Comparison of ENCODE assay signal across 10 cellular contexts in the genomic region with DNA sequence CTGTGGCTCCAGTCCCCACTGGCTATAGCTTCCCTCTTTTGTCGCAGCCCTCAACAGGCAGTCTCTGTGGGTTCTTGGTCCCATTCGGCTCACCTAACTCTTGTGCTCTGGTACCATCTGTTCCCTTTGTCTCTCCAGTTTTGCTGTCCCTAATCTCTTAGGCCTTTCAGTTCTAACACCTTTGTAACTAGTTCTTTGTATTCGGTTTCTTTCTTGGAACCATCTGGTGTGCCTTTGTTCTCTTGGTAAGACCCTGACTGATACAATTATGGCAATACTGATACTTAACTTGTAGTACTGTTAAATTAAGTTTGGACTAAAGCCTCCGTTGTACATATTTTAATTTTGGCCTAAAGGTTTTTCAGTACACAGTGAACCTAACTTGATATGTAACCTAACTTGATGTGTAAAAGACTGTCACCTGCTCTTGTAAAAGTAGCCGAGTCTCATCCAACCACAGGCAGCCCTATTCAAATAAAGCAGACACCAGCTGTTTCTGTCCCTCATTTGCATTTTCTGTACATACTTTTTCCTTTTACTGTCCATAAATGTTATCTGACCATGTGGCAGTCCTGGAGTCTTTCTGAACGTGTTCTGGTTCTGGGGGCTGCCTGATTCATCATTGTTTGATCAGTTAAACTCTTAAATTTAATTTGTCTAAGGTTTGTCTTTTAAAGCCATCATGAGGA. TPM values are rescaled to one million over a fixed set of nuclear protein-coding genes. Genes with fewer than 3 reads are reported as not detected.
DNase-seq lines count a peak whose midpoint lies in the region; ATAC-seq and TF ChIP-seq lines count a peak whose summit lies in the region.
"Had no signal": no experiment of that assay in that cellular context is flagged by ENCODE, and none has a peak within 500 bp of the region (broad histone marks: within the 10 kb centered on the region; RNA-seq: fewer than 3 reads in every experiment).

No MANE protein-coding gene starts in this region.

- no peaks in the 10 kb centered on the region for H3K27me3 ChIP-seq in SJCRH30
- no peaks in the 10 kb centered on the region for H3K27me3 ChIP-seq in H7 (ENCODE audit: control insufficient read depth, insufficient read depth, low read length)
- no peaks in the 10 kb centered on the region for H3K27me3 ChIP-seq in body of pancreas

- H3K9me3 ChIP-seq in SJCRH30 (replicated peaks) (no peaks in the 10 kb centered on the region), body of pancreas (no peaks in the 10 kb centered on the region)

- H3K4me3 ChIP-seq in GM08714 (ENCODE audit: low read length) (peak overlapping the region; percentile 56; the same call in 1 of the 2 replicates), SJCRH30 (peak overlapping the region; percentile 18), H7 (ENCODE audit: insufficient read depth, low read depth, low read length) (no peak overlapping the region), body of pancreas (no peak overlapping the region)

- ATAC-seq in GM19351 (IDR thresholded peaks at IDR 0.05; ENCODE audit: unreplicated experiment) (peak; percentile 60), HG03066 (IDR thresholded peaks at IDR 0.05; ENCODE audit: low read depth, unreplicated experiment) (peak; percentile 54), body of pancreas (no peak)
- ATAC-seq: Panc1 had no signal

- H3K4me1 ChIP-seq in SJCRH30 (peaks cover 21% of the 10 kb centered on the region), body of pancreas (peaks cover 24% of the 10 kb centered on the region)

- intact Hi-C loops in body of pancreas (cut with DNase I), result no loop called here

- H3K36me3 ChIP-seq in SJCRH30, result no peaks in the 10 kb centered on the region
- H3K36me3 ChIP-seq in H7 (replicated peaks; ENCODE audit: control insufficient read depth, insufficient read depth, low read length), result no peaks in the 10 kb centered on the region
- no peaks in the 10 kb centered on the region for H3K36me3 ChIP-seq in body of pancreas (replicated peaks in 1 of 2; ENCODE audit: insufficient read depth in 1 of 2, low read depth in 2 of 2)

- peak; percentile 75 to 91 for DNase-seq in SJCRH30
- no peak for DNase-seq in H7
- no peak for DNase-seq in body of pancreas
- no peak for DNase-seq in NCI-H2081 treated with DMSO at 0.1 percent for 48 hours (lab: John Stamatoyannopoulos, UW)
- DNase-seq in amygdala (lab: John Stamatoyannopoulos, UW), result no peak
- DNase-seq: stimulated activated CD4-positive, alpha-beta T cell treated with anti-CD3 and anti-CD28 coated beads, Interleukin-4, amount 100 ng/mL, for 24 hours had no signal

- H3K27ac ChIP-seq in SJCRH30 (peak overlapping the region; percentile 69), body of pancreas (no peak overlapping the region)

- 68 to 78% methylated on average over 6 of the region's 6 CpGs for WGBS in body of pancreas, 2 donors

- no peak for TF ChIP-seq CTCF in body of pancreas (IDR thresholded peaks at IDR 0.05)

- TF ChIP-seq POLR2A in body of pancreas (IDR thresholded peaks at IDR 0.05), result no peak

RNA-seq across cellular contexts. Expression of a gene that starts 4.8 kb away (rescaled TPM):
- 55.9 and 58.6 TPM in 2 replicates for total RNA-seq in SJCRH30 (2014; rRNA removed; shearing (Covaris generic))
- 80.7 and 88.1 TPM in 2 replicates for total RNA-seq in H7 (2014; rRNA removed; shearing (Covaris generic))
- total RNA-seq in body of pancreas, result 10 to 100 TPM; 11.5 to 21.0 TPM

RNA-seq across cellular contexts. Expression of a gene that starts 7.3 kb away (rescaled TPM):
- 76.8 and 82.0 TPM in 2 replicates for total RNA-seq in SJCRH30 (2014; rRNA removed; shearing (Covaris generic))
- total RNA-seq in H7 (2014; rRNA removed; shearing (Covaris generic)), result 88.8 and 118 TPM in 2 replicates
- total RNA-seq in body of pancreas, result 10 to 100 TPM; 18.9 to 71.5 TPM

Comparison
In these comparisons a context has a peak if more than half of its experiments do, and no peak if none do; other contexts are left out.
1. H3K4me3 ChIP-seq: peak in GM08714 (single experiment) and SJCRH30 (single experiment); none in H7 (single experiment) and body of pancreas (0 of 2).
2. DNase-seq: peak in SJCRH30 (2 of 2); none in H7 (single experiment), body of pancreas (0 of 4), NCI-H2081 treated with DMSO at 0.1 percent for 48 hours (single experiment) and amygdala (0 of 56).